In the genomic region with DNA sequence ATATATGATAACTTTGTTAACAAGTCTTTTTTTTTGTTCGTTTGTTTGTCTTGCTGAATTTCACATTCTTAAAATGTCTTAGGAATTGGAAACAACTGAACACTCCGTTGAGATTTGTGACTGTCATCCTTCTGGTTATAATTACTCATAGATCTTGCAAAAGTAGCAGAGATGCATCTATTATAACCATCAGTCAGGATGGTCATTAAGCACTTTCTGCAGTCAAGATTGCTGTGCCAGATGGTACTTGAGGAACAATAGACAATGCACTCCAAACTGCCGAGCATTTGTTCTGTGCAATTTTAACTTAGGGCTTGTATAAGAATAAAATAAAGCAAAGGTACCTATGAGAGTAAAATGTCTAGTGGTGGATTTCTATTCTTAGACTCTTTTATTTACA, we compare ENCODE assay signal across 18 cellular contexts.
"Had no signal": no experiment of that assay in that cellular context is flagged by ENCODE, and none has a peak within 500 bp of the region (broad histone marks: within the 10 kb centered on the region; RNA-seq: fewer than 3 reads in every experiment).

No MANE protein-coding gene starts in this region.

- H3K27ac ChIP-seq: coronary artery, foreskin keratinocyte, lower lobe of right lung, spleen had no signal

- H3K9me3 ChIP-seq: lower lobe of right lung, spleen had no signal

- H3K27me3 ChIP-seq: foreskin keratinocyte, spleen had no signal

- H3K36me3 ChIP-seq: lower lobe of right lung, spleen had no signal

- H3K4me3 ChIP-seq: coronary artery, lower lobe of right lung, spleen had no signal

- H3K4me1 ChIP-seq: foreskin keratinocyte, lower lobe of right lung, spleen had no signal

- DNase-seq: activated CD4-positive, alpha-beta T cell treated with anti-CD3 and anti-CD28 coated beads, Interleukin-2, amount 10 ng/mL, durations not matched to agents 24 days and 14 days; activated CD8-positive, alpha-beta T cell treated with anti-CD3 and anti-CD28 coated beads, Interleukin-2, amount 10 ng/mL, durations not matched to agents 7 days and 5 days; activated naive CD4-positive, alpha-beta T cell treated with anti-CD3 and anti-CD28 coated beads, Interleukin-2, amount 10 ng/mL, durations not matched to agents 7 days and 5 days; activated naive CD8-positive, alpha-beta T cell treated with anti-CD3 and anti-CD28 coated beads, Interleukin-2, amount 50 U/mL, for 24 hours; activated T-cell treated with anti-CD3 and anti-CD28 coated beads, Interleukin-2, amount 50 U/mL, for 24 hours; anterior cingulate cortex; central memory CD4-positive, alpha-beta T cell; foreskin keratinocyte; hypothalamus; islet precursor cell; left colon; lower lobe of right lung; nucleus accumbens; posterior cingulate gyrus; spleen; stimulated activated CD4-positive, alpha-beta T cell treated with anti-CD3 and anti-CD28 coated beads, Interleukin-4, amount 100 ng/mL, for 4 hours; T1000 had no signal
